In genomic region chr19:20045742-20046141, GRCh38 we compare ENCODE assay signal across 8 cellular contexts. TPM values are rescaled to one million over a fixed set of nuclear protein-coding genes. Genes with fewer than 3 reads are reported as not detected.
A peak's percentile ranks its signal among the peaks of the same experiment; 100 is the strongest.
DNase-seq lines count a peak whose midpoint lies in the region; ATAC-seq and TF ChIP-seq lines count a peak whose summit lies in the region.
"Not testable (repeated sequence)": the region's sequence is repeated elsewhere in the genome, so short reads cannot be mapped to it uniquely, and the experiment has no call there.
"Had no signal": no experiment of that assay in that cellular context is flagged by ENCODE, and none has a peak within 500 bp of the region (broad histone marks: within the 10 kb centered on the region; RNA-seq: fewer than 3 reads in every experiment).

No MANE protein-coding gene starts in this region.

- H3K27ac ChIP-seq in GM23338 (ENCODE audit: low read depth): peak overlapping the region; percentile 4; the same call in 1 of the 2 replicates
- H3K27ac ChIP-seq in Karpas-422 (ENCODE audit: low read length); neural progenitor cell: not testable (repeated sequence)
- H3K27ac ChIP-seq in epithelial cell of prostate: peak overlapping the region; percentile 83
- peak overlapping the region; percentile 73 for H3K27ac ChIP-seq in cardiac muscle cell

- ATAC-seq in GM23338: not testable (repeated sequence)
- ATAC-seq in left ventricle myocardium superior: peak; percentile 52

- not testable (repeated sequence) for H4K20me1 ChIP-seq in GM23338 (replicated peaks; ENCODE audit: insufficient read depth); Karpas-422 (ENCODE audit: insufficient read depth, low read depth, low read length); neural progenitor cell (ENCODE audit: low read depth)

- H3K4me2 ChIP-seq in GM23338 (0 out of 2 replicates have a peak overlapping the region, but pooled peaks have one; percentile 4), neural progenitor cell (peak overlapping the region; percentile 18)
- not testable (repeated sequence) for H3K4me2 ChIP-seq in Karpas-422 (ENCODE audit: low read depth, low read length, poor library complexity, severe bottlenecking)

- H3K9ac ChIP-seq in Karpas-422 (ENCODE audit: low read length); neural progenitor cell: not testable (repeated sequence)

- DNase-seq in GM23338 (ENCODE audit: low spot score): peak; percentile 25
- not testable (repeated sequence) for DNase-seq in Karpas-422; endothelial cell (ENCODE audit: low spot score); epithelial cell of prostate (ENCODE audit: low read depth, low spot score); cardiac muscle cell (ENCODE audit: low read depth in 1 of 2, low spot score in 1 of 2); left ventricle myocardium superior; neural progenitor cell (ENCODE audit: low spot score)

- not testable (repeated sequence) for H3F3A ChIP-seq in GM23338 (replicated peaks; ENCODE audit: low read depth); neural progenitor cell (ENCODE audit: low read depth)

- not testable (repeated sequence) for H3K4me1 Mint-ChIP-seq in GM23338; endothelial cell (ENCODE audit: unreplicated experiment); neural progenitor cell

- H3K27me3 Mint-ChIP-seq in GM23338 (ENCODE audit: insufficient read depth, low read depth, poor library complexity); endothelial cell (ENCODE audit: unreplicated experiment); neural progenitor cell (ENCODE audit: insufficient read depth, low read depth): not testable (repeated sequence)

- not testable (repeated sequence) for H3K36me3 Mint-ChIP-seq in GM23338 (ENCODE audit: low read depth); endothelial cell (ENCODE audit: low read depth, unreplicated experiment); neural progenitor cell

- not testable (repeated sequence) for H3K9me3 Mint-ChIP-seq in GM23338; endothelial cell (ENCODE audit: unreplicated experiment)
- peaks cover 31% of the 10 kb centered on the region for H3K9me3 Mint-ChIP-seq in neural progenitor cell

- intact Hi-C loops in left ventricle myocardium superior (cut with micrococcal nuclease): not testable (repeated sequence)

- H3K9me3 ChIP-seq in Karpas-422 (ENCODE audit: low read length); cardiac muscle cell (ENCODE audit: low read depth); neural progenitor cell (ENCODE audit: low read depth): not testable (repeated sequence)

- not testable (repeated sequence) for H3K27me3 ChIP-seq in GM23338 (ENCODE audit: insufficient read depth); Karpas-422 (ENCODE audit: low read length); cardiac muscle cell; neural progenitor cell

- H3K9me2 ChIP-seq in GM23338 (ENCODE audit: insufficient read depth); Karpas-422 (replicated peaks; ENCODE audit: insufficient read depth, low read length): not testable (repeated sequence)

- not testable (repeated sequence) for TF ChIP-seq CTCF in GM23338 (conservative IDR thresholded peaks at IDR 0.05; ENCODE audit: low read depth in 2 of 2); endothelial cell (IDR thresholded peaks at IDR 0.05; ENCODE audit: unreplicated experiment); cardiac muscle cell (IDR thresholded peaks at IDR 0.05; ENCODE audit: low read depth, low read length); neural progenitor cell (IDR thresholded peaks at IDR 0.05)

- H3K4me3 Mint-ChIP-seq in GM23338; endothelial cell (ENCODE audit: unreplicated experiment); neural progenitor cell: not testable (repeated sequence)

- H3K36me3 ChIP-seq in GM23338 (ENCODE audit: insufficient read depth); Karpas-422 (ENCODE audit: insufficient read depth, low read length); cardiac muscle cell; neural progenitor cell: not testable (repeated sequence)

- not testable (repeated sequence) for H3K79me2 ChIP-seq in GM23338 (replicated peaks; ENCODE audit: insufficient read depth); Karpas-422 (ENCODE audit: low read length); neural progenitor cell (ENCODE audit: low read depth)

- H3K4me1 ChIP-seq in GM23338 (ENCODE audit: insufficient read depth); Karpas-422 (ENCODE audit: low read length); neural progenitor cell: not testable (repeated sequence)
- H3K4me1 ChIP-seq in cardiac muscle cell (ENCODE audit: low read depth): peaks cover 26% of the 10 kb centered on the region

- H3K4me3 ChIP-seq in GM23338; Karpas-422 (ENCODE audit: low read length); cardiac muscle cell; neural progenitor cell: not testable (repeated sequence)

- H3K27ac Mint-ChIP-seq in GM23338, neural progenitor cell: not testable (repeated sequence)
- peak overlapping the region; percentile 63 for H3K27ac Mint-ChIP-seq in endothelial cell (ENCODE audit: unreplicated experiment)

- not testable (repeated sequence) for H2AFZ ChIP-seq in GM23338
- H2AFZ ChIP-seq in Karpas-422 (ENCODE audit: low read length): peak overlapping the region; percentile 41; the same call in 1 of the 2 replicates
- H2AFZ ChIP-seq in neural progenitor cell (replicated peaks): peak overlapping the region; percentile 57

RNA-seq across cellular contexts. Expression of gene ZNF682, which starts 6.4 kb away (rescaled TPM):
- total RNA-seq in GM23338 (2014; rRNA removed; shearing (Covaris generic)): 17.4 and 25.1 TPM in 2 replicates
- 38.3 and 45.1 TPM in 2 replicates for polyA plus RNA-seq in GM23338 (2016; fragmentation: Nextera tagmentation; extraction: Ambion mirVana)
- 5.7 and 20.6 TPM in 2 replicates for total RNA-seq in Karpas-422 (2014; rRNA removed; shearing (Covaris generic); ENCODE audit: low replicate concordance)
- total RNA-seq in endothelial cell (ENCODE audit: unreplicated experiment): 25.6 TPM
- 9.1 and 11.9 TPM in 2 replicates for total RNA-seq in cardiac muscle cell
- polyA plus RNA-seq in cardiac muscle cell: 16.8 and 18.3 TPM in 2 replicates
- 6.6 TPM for total RNA-seq in left ventricle myocardium superior
- 26.9 and 27.7 TPM in 2 replicates for total RNA-seq in neural progenitor cell (ENCODE audit: low replicate concordance)
- polyA plus RNA-seq: A549 had no signal

RNA-seq across cellular contexts. Expression of gene ZNF90, which starts 32.1 kb away (rescaled TPM):
- 101 and 122 TPM in 2 replicates for total RNA-seq in GM23338 (2014; rRNA removed; shearing (Covaris generic))
- polyA plus RNA-seq in GM23338 (2016; fragmentation: Nextera tagmentation; extraction: Ambion mirVana) (99.0 and 102 TPM in 2 replicates), cardiac muscle cell (7.6 and 8.1 TPM in 2 replicates)
- 9.6 and 13.6 TPM in 2 replicates for total RNA-seq in Karpas-422 (2014; rRNA removed; shearing (Covaris generic); ENCODE audit: low replicate concordance)
- total RNA-seq in endothelial cell (ENCODE audit: unreplicated experiment) (16.7 TPM), cardiac muscle cell (6.8 and 11.1 TPM in 2 replicates), left ventricle myocardium superior (0.59 TPM), neural progenitor cell (ENCODE audit: low replicate concordance) (40.4 and 51.2 TPM in 2 replicates)
- polyA plus RNA-seq: A549 had no signal
